ENCODE assay signal across 17 cellular contexts in the genomic region with DNA sequence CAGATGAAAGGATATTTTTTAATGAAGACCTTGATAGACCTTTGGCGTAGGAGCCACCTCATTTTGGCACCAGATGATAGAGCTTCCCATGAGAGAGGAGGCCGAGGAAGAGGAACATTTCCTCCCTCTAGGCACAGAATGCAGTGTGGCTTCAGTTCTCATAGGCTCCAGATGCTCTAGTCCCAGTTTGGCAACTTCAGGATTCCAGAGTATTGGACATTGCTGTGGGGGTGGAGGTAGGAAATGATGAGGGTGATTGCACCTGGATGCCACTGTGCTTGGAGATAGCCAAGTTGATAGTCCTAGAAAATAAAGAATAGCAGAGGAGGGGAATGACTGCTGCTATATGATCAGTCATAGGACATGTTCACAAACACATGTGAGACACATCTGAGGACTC. TPM values are rescaled to one million over a fixed set of nuclear protein-coding genes. Genes with fewer than 3 reads are reported as not detected.
"Had no signal": no experiment of that assay in that cellular context is flagged by ENCODE, and none has a peak within 500 bp of the region (broad histone marks: within the 10 kb centered on the region; RNA-seq: fewer than 3 reads in every experiment).

No MANE protein-coding gene starts in this region.

- H3K27me3 ChIP-seq: hepatocyte, neutrophil, right atrium auricular region, sigmoid colon, tibial nerve had no signal

- H3K27me3 Mint-ChIP-seq: stimulated activated naive CD8-positive, alpha-beta T cell treated with anti-CD3 and anti-CD28 coated beads, Interleukin-15, Interleukin-2, amounts not matched to agents 100 ng/mL and 50 ng/mL, for 24 hours had no signal

- H3K27ac Mint-ChIP-seq: effector memory CD8-positive, alpha-beta T cell; stimulated activated naive CD8-positive, alpha-beta T cell treated with anti-CD3 and anti-CD28 coated beads, Interleukin-15, Interleukin-2, amounts not matched to agents 100 ng/mL and 50 ng/mL, for 24 hours had no signal

- H3K4me3 Mint-ChIP-seq: effector memory CD8-positive, alpha-beta T cell; naive thymus-derived CD8-positive, alpha-beta T cell; stimulated activated naive CD8-positive, alpha-beta T cell treated with anti-CD3 and anti-CD28 coated beads, Interleukin-15, Interleukin-2, amounts not matched to agents 100 ng/mL and 50 ng/mL, for 24 hours had no signal

- H3K4me2 ChIP-seq: hepatocyte had no signal

- H3K36me3 Mint-ChIP-seq: naive thymus-derived CD8-positive, alpha-beta T cell had no signal

- H3K79me2 ChIP-seq: hepatocyte had no signal

- H3K4me1 ChIP-seq: right atrium auricular region had no signal

- H3K36me3 ChIP-seq: neutrophil, right atrium auricular region, sigmoid colon, tibial nerve had no signal

- H3K9me3 Mint-ChIP-seq: effector memory CD8-positive, alpha-beta T cell; naive thymus-derived CD8-positive, alpha-beta T cell; stimulated activated naive CD8-positive, alpha-beta T cell treated with anti-CD3 and anti-CD28 coated beads, Interleukin-15, Interleukin-2, amounts not matched to agents 100 ng/mL and 50 ng/mL, for 24 hours had no signal

- H3K4me1 Mint-ChIP-seq: naive thymus-derived CD8-positive, alpha-beta T cell had no signal

- H3K27ac ChIP-seq: hepatocyte, neutrophil, right atrium auricular region, skin epidermis, tibial nerve had no signal

- DNase-seq: effector memory CD8-positive, alpha-beta T cell; foreskin melanocyte; head of caudate nucleus; mucosa of descending colon; naive thymus-derived CD8-positive, alpha-beta T cell; posterior cingulate gyrus; sigmoid colon; stimulated activated CD4-positive, alpha-beta T cell treated with anti-CD3 and anti-CD28 coated beads, Interleukin-12 subunit alpha, Interleukin-12 subunit beta, amount 100 ng/mL, for 4 hours had no signal

- H3K4me3 ChIP-seq: hepatocyte, mucosa of descending colon, right atrium auricular region, sigmoid colon, skin epidermis, tibial nerve had no signal

- H3K9me3 ChIP-seq: mucosa of descending colon, neutrophil, right atrium auricular region, sigmoid colon, tibial nerve had no signal

- ATAC-seq: effector memory CD8-positive, alpha-beta T cell; mucosa of descending colon; naive thymus-derived CD8-positive, alpha-beta T cell had no signal

- H2AFZ ChIP-seq: hepatocyte had no signal

RNA-seq across cellular contexts. Expression of gene KY, which starts 58.3 kb away (rescaled TPM):
- total RNA-seq: epithelial cell of proximal tubule; naive thymus-derived CD8-positive, alpha-beta T cell; osteocyte; pulmonary artery endothelial cell had no signal
- polyA plus RNA-seq: naive thymus-derived CD8-positive, alpha-beta T cell had no signal
